15 cellular contexts compared by ENCODE assay signal in the genomic region with DNA sequence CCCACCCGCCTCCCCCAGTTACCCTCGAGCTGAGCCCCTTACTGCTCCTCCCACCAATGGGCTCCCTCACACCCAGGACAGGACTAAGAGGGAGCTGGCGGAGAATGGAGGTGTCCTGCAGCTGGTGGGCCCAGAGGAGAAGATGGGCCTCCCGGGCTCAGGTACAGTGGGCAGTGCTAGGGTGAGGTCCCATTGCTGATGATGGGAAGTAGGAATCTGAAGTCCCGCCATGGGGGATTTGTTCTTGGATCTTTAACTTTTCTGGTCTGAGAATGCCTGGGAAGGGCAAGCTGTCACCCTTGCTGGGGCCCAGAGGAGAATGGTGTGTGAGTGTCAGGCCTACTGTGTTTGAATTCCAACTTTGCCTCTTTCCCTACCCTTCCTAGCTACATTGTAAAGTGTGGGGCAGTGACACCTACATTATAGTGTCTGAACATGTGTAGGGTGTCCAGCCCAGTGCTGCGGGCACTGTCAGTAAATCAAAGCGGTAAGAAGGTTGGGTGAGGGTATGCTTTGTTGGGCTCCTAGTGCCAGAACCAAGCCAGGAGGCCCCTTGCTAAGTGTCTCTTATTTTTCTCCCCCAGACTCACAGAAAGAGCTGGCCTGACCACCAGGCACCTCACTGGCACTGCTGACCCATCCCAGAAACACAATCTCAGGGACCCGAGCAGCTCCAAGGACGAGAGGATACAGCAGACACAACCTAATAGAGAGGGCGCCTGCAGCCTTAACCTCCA. TPM values are rescaled to one million over a fixed set of nuclear protein-coding genes. Genes with fewer than 3 reads are reported as not detected.
DNase-seq lines count a peak whose midpoint lies in the region; ATAC-seq and TF ChIP-seq lines count a peak whose summit lies in the region.
"Had no signal": no experiment of that assay in that cellular context is flagged by ENCODE, and none has a peak within 500 bp of the region (broad histone marks: within the 10 kb centered on the region; RNA-seq: fewer than 3 reads in every experiment).

No MANE protein-coding gene starts in this region.

- 94% methylated on average over 9 of the region's 10 CpGs for WGBS in hepatocyte (ENCODE audit: low lambda C conversion rate, missing lambda C conversion rate)

- peak overlapping the region; percentile 34 for H3K27ac Mint-ChIP-seq in stimulated activated effector memory CD8-positive, alpha-beta T cell treated with anti-CD3 and anti-CD28 coated beads, Interleukin-12 subunit alpha, Interleukin-12 subunit beta, amount 100 ng/mL, for 72 hours
- no peak overlapping the region for H3K27ac Mint-ChIP-seq in activated T-cell treated with anti-CD3 and anti-CD28 coated beads, Interleukin-2, amount 50 U/mL, for 24 hours
- H3K27ac Mint-ChIP-seq: activated CD4-positive, alpha-beta T cell treated with anti-CD3 and anti-CD28 coated beads, Interleukin-2, amount 10 ng/mL, durations not matched to agents 7 days and 5 days had no signal

- intact Hi-C loops in Right ventricle myocardium superior (cut with DNase I) = loop anchor here (1.0 kb wide), 1 partner anchor 60 kb away; no protein-coding TSS in a partner anchor
- intact Hi-C loops in left ventricle myocardium superior (cut with micrococcal nuclease) = loop anchor here (5.0 to 10.0 kb wide), 2 partner anchors 60 to 248 kb away; no protein-coding TSS in a partner anchor

- no peak overlapping the region for H3K4me2 ChIP-seq in hepatocyte

- TF ChIP-seq CTCF in RWPE2 (IDR thresholded peaks at IDR 0.05; ENCODE audit: poor library complexity, severe bottlenecking) (no peak), hepatocyte (IDR thresholded peaks at IDR 0.05; ENCODE audit: poor library complexity) (no peak)

- H3K36me3 Mint-ChIP-seq in stimulated activated effector memory CD8-positive, alpha-beta T cell treated with anti-CD3 and anti-CD28 coated beads, Interleukin-12 subunit alpha, Interleukin-12 subunit beta, amount 100 ng/mL, for 72 hours = peaks cover 44% of the 10 kb centered on the region
- peaks cover 44% of the 10 kb centered on the region for H3K36me3 Mint-ChIP-seq in activated T-cell treated with anti-CD3 and anti-CD28 coated beads, Interleukin-2, amount 50 U/mL, for 24 hours (ENCODE audit: low read depth)

- H3K36me3 ChIP-seq in RWPE2 (ENCODE audit: low read depth) = peaks cover 86% of the 10 kb centered on the region
- H3K36me3 ChIP-seq in hepatocyte (replicated peaks; ENCODE audit: insufficient read depth, low read depth) = peaks cover 4% of the 10 kb centered on the region
- H3K36me3 ChIP-seq in effector memory CD4-positive, alpha-beta T cell (ENCODE audit: control insufficient read depth, insufficient read depth, low read length) = peaks cover 11% of the 10 kb centered on the region

- no peak overlapping the region for H3K4me3 Mint-ChIP-seq in stimulated activated effector memory CD8-positive, alpha-beta T cell treated with anti-CD3 and anti-CD28 coated beads, Interleukin-12 subunit alpha, Interleukin-12 subunit beta, amount 100 ng/mL, for 72 hours
- H3K4me3 Mint-ChIP-seq in activated T-cell treated with anti-CD3 and anti-CD28 coated beads, Interleukin-2, amount 50 U/mL, for 24 hours = no peak overlapping the region
- H3K4me3 Mint-ChIP-seq: activated CD4-positive, alpha-beta T cell treated with anti-CD3 and anti-CD28 coated beads, Interleukin-2, amount 10 ng/mL, durations not matched to agents 7 days and 5 days; activated T-cell treated with anti-CD3 and anti-CD28 coated beads, Interleukin-2, amount 50 U/mL, for 4 hours had no signal

- no peak for DNase-seq in Right ventricle myocardium superior
- DNase-seq in left ventricle myocardium superior = no peak
- DNase-seq in RWPE2 (ENCODE audit: low spot score) = no peak
- no peak for DNase-seq in hepatocyte (ENCODE audit: low spot score)
- no peak for DNase-seq in stimulated activated effector memory CD8-positive, alpha-beta T cell treated with anti-CD3 and anti-CD28 coated beads, Interleukin-12 subunit alpha, Interleukin-12 subunit beta, amount 100 ng/mL, for 72 hours (ENCODE audit: low spot score in 2 of 2)
- no peak for DNase-seq in effector memory CD4-positive, alpha-beta T cell
- DNase-seq in activated T-cell treated with anti-CD3 and anti-CD28 coated beads, Interleukin-2, amount 50 U/mL, for 24 hours = no peak

- H3K4me3 ChIP-seq in RWPE2 (ENCODE audit: severe bottlenecking) = no peak overlapping the region
- H3K4me3 ChIP-seq in hepatocyte = no peak overlapping the region
- H3K4me3 ChIP-seq in effector memory CD4-positive, alpha-beta T cell (ENCODE audit: insufficient read depth, low read depth, low read length, poor library complexity, severe bottlenecking) = no peak overlapping the region
- H3K4me3 ChIP-seq: ascending aorta, heart left ventricle, MG63, SJSA1, vagina had no signal

- peak; percentile 7 for ATAC-seq in Right ventricle myocardium superior (ENCODE audit: poor library complexity)
- no peak for ATAC-seq in left ventricle myocardium superior
- ATAC-seq in RWPE2 (ENCODE audit: low read depth) = no peak
- ATAC-seq in stimulated activated effector memory CD8-positive, alpha-beta T cell treated with anti-CD3 and anti-CD28 coated beads, Interleukin-12 subunit alpha, Interleukin-12 subunit beta, amount 100 ng/mL, for 72 hours = no peak
- no peak for ATAC-seq in GM18870 (IDR thresholded peaks at IDR 0.05; ENCODE audit: unreplicated experiment)

- H3K9me2 ChIP-seq in hepatocyte (replicated peaks; ENCODE audit: insufficient read depth) = no peaks in the 10 kb centered on the region

- H3K79me2 ChIP-seq in hepatocyte = peaks cover 11% of the 10 kb centered on the region

- H3K4me1 Mint-ChIP-seq in stimulated activated effector memory CD8-positive, alpha-beta T cell treated with anti-CD3 and anti-CD28 coated beads, Interleukin-12 subunit alpha, Interleukin-12 subunit beta, amount 100 ng/mL, for 72 hours = peaks cover 25% of the 10 kb centered on the region
- H3K4me1 Mint-ChIP-seq in activated T-cell treated with anti-CD3 and anti-CD28 coated beads, Interleukin-2, amount 50 U/mL, for 24 hours (ENCODE audit: low read depth) = peaks cover 8% of the 10 kb centered on the region

- H3K27me3 ChIP-seq in RWPE2 (ENCODE audit: insufficient read depth, poor library complexity, severe bottlenecking) = no peaks in the 10 kb centered on the region
- no peaks in the 10 kb centered on the region for H3K27me3 ChIP-seq in hepatocyte
- H3K27me3 ChIP-seq in effector memory CD4-positive, alpha-beta T cell (replicated peaks; ENCODE audit: control insufficient read depth, insufficient read depth, low read length, poor library complexity, severe bottlenecking) = no peaks in the 10 kb centered on the region
- H3K27me3 ChIP-seq: ascending aorta, heart left ventricle, MG63, SJSA1, vagina had no signal

- H3K4me1 ChIP-seq in RWPE2 (ENCODE audit: insufficient read depth, poor library complexity, severe bottlenecking) (peaks cover 27% of the 10 kb centered on the region), hepatocyte (ENCODE audit: insufficient read depth) (peaks cover 22% of the 10 kb centered on the region)
- no peaks in the 10 kb centered on the region for H3K4me1 ChIP-seq in effector memory CD4-positive, alpha-beta T cell (ENCODE audit: control insufficient read depth, insufficient read depth, low read length, poor library complexity, severe bottlenecking)

- H3K27me3 Mint-ChIP-seq in activated T-cell treated with anti-CD3 and anti-CD28 coated beads, Interleukin-2, amount 50 U/mL, for 24 hours = no peaks in the 10 kb centered on the region
- H3K27me3 Mint-ChIP-seq: activated CD4-positive, alpha-beta T cell treated with anti-CD3 and anti-CD28 coated beads, Interleukin-2, amount 10 ng/mL, durations not matched to agents 7 days and 5 days had no signal

- peak overlapping the region; percentile 75 for H3K27ac ChIP-seq in RWPE2 (ENCODE audit: poor library complexity, severe bottlenecking)
- H3K27ac ChIP-seq in hepatocyte = peak overlapping the region; percentile 17
- no peak overlapping the region for H3K27ac ChIP-seq in effector memory CD4-positive, alpha-beta T cell (ENCODE audit: insufficient read depth, low read length, poor library complexity, severe bottlenecking)
- H3K27ac ChIP-seq: ascending aorta, heart left ventricle, SJSA1 had no signal

- H4K20me1 ChIP-seq in hepatocyte (ENCODE audit: insufficient read depth, poor library complexity, severe bottlenecking) = peaks cover 5% of the 10 kb centered on the region

- H3K9me3 ChIP-seq in RWPE2 (ENCODE audit: severe bottlenecking) (no peaks in the 10 kb centered on the region), hepatocyte (ENCODE audit: low read depth) (no peaks in the 10 kb centered on the region)
- no peaks in the 10 kb centered on the region for H3K9me3 ChIP-seq in effector memory CD4-positive, alpha-beta T cell (ENCODE audit: control insufficient read depth, low read length)
- H3K9me3 ChIP-seq: ascending aorta, heart left ventricle, MG63, SJSA1, vagina had no signal

- no peak overlapping the region for H2AFZ ChIP-seq in hepatocyte

- H3K9me3 Mint-ChIP-seq in stimulated activated effector memory CD8-positive, alpha-beta T cell treated with anti-CD3 and anti-CD28 coated beads, Interleukin-12 subunit alpha, Interleukin-12 subunit beta, amount 100 ng/mL, for 72 hours = no peaks in the 10 kb centered on the region
- H3K9me3 Mint-ChIP-seq in activated T-cell treated with anti-CD3 and anti-CD28 coated beads, Interleukin-2, amount 50 U/mL, for 24 hours = no peaks in the 10 kb centered on the region
- H3K9me3 Mint-ChIP-seq: activated CD4-positive, alpha-beta T cell treated with anti-CD3 and anti-CD28 coated beads, Interleukin-2, amount 10 ng/mL, durations not matched to agents 7 days and 5 days; activated T-cell treated with anti-CD3 and anti-CD28 coated beads, Interleukin-2, amount 50 U/mL, for 4 hours had no signal

RNA-seq across cellular contexts. Expression of gene YARS1, which starts 44.7 kb away (rescaled TPM):
- total RNA-seq in Right ventricle myocardium superior = 34.1 TPM
- 32.3 TPM for total RNA-seq in left ventricle myocardium superior
- 83.4 and 104 TPM in 2 replicates for total RNA-seq in hepatocyte
- 140 and 150 TPM in 2 replicates for polyA plus RNA-seq in hepatocyte

RNA-seq across cellular contexts. Expression of gene S100PBP, which starts 45.0 kb away (rescaled TPM):
- total RNA-seq in Right ventricle myocardium superior = 12.7 TPM
- total RNA-seq in left ventricle myocardium superior = 15.7 TPM
- 27.1 and 41.5 TPM in 2 replicates for total RNA-seq in hepatocyte
- polyA plus RNA-seq in hepatocyte = 10.7 and 17.9 TPM in 2 replicates
